In genomic region chr13:94712812-94713555, GRCh38 we compare ENCODE assay signal across 8 cellular contexts. TPM values are rescaled to one million over a fixed set of nuclear protein-coding genes. Genes with fewer than 3 reads are reported as not detected.
DNase-seq lines count a peak whose midpoint lies in the region; ATAC-seq, FAIRE-seq and TF ChIP-seq lines count a peak whose summit lies in the region.

No MANE protein-coding gene starts in this region.

- H3K4me1 ChIP-seq in KMS-11 (ENCODE audit: low read depth, poor library complexity, severe bottlenecking) (no peaks in the 10 kb centered on the region), HepG2 (ENCODE audit: insufficient read depth, low read length) (no peaks in the 10 kb centered on the region), thoracic aorta (ENCODE audit: control insufficient read depth in 1 of 2, low read depth in 2 of 2) (peaks cover 15 to 27% of the 10 kb centered on the region in 2 donors)

- TF ChIP-seq EP300 in HepG2 (IDR thresholded peaks at IDR 0.05; ENCODE audit: low read depth in 2 of 2, low read length in 2 of 2) (no peak), HepG2 (CRISPR knock-in tag; IDR thresholded peaks at IDR 0.05; ENCODE audit: borderline replicate concordance) (no peak)

- TF ChIP-seq CTCF in KMS-11 (conservative IDR thresholded peaks at IDR 0.05; ENCODE audit: low read depth, low read length) (no peak), brain microvascular endothelial cell (IDR thresholded peaks at IDR 0.05; ENCODE audit: low read depth, low read length, missing control alignments) (no peak), HepG2 (CRISPR knock-in tag; IDR thresholded peaks at IDR 0.05) (no peak), thoracic aorta (IDR thresholded peaks at IDR 0.05) (no peak)

- POLR2A ChIA-PET in HepG2 (lab: Yijun Ruan, JAX), result no interaction called here

- H4K20me1 ChIP-seq in KMS-11 (ENCODE audit: insufficient read depth) (no peaks in the 10 kb centered on the region), HepG2 (ENCODE audit: insufficient read depth, low read length) (no peaks in the 10 kb centered on the region)

- CTCF ChIA-PET in HepG2 (lab: Yijun Ruan, JAX; ENCODE audit: low intra/inter-chr PET ratio, low total read pairs), result no interaction called here

- DNase-seq in D341Med (ENCODE audit: low spot score) (peak; percentile 74), brain microvascular endothelial cell (no peak), HepG2 (ENCODE audit: low spot score) (no peak), thoracic aorta (ENCODE audit: low spot score) (no peak), NCI-H446 (lab: John Stamatoyannopoulos, UW) (no peak)

- FAIRE-seq in HepG2 (lab: Jason Lieb, UNC), result no peak

- peak overlapping the region; percentile 69; the same call in 1 of the 2 replicates for H3K9ac ChIP-seq in KMS-11
- no peak overlapping the region for H3K9ac ChIP-seq in HepG2 (ENCODE audit: insufficient read depth, low read depth, low read length)

- ATAC-seq in HepG2 (peak; percentile 61), thoracic aorta (ENCODE audit: insufficient number of reproducible peaks, low FRiP score, low read depth) (no peak), GM18873 (IDR thresholded peaks at IDR 0.05; ENCODE audit: low FRiP score, unreplicated experiment) (no peak), GM21619 (IDR thresholded peaks at IDR 0.05; ENCODE audit: unreplicated experiment) (no peak)

- H3K79me2 ChIP-seq in KMS-11 (ENCODE audit: insufficient read depth, low read depth) (no peaks in the 10 kb centered on the region), HepG2 (ENCODE audit: insufficient read depth, low read length) (no peaks in the 10 kb centered on the region)

- H3K27ac ChIP-seq in KMS-11, result peak overlapping the region; percentile 58
- H3K27ac ChIP-seq in brain microvascular endothelial cell, result no peak overlapping the region
- no peak overlapping the region for H3K27ac ChIP-seq in HepG2 (ENCODE audit: extremely low read length, insufficient read depth, low read length)
- H3K27ac ChIP-seq in thoracic aorta, result no peak overlapping the region

- no peak overlapping the region for H3K4me3 ChIP-seq in KMS-11 (IDR thresholded peaks at IDR 0.05; ENCODE audit: insufficient read depth, low read depth, low read length)
- peak overlapping the region; percentile 15 for H3K4me3 ChIP-seq in brain microvascular endothelial cell (ENCODE audit: low read depth, low read length)
- no peak overlapping the region for H3K4me3 ChIP-seq in HepG2 (replicated peaks in 1 of 3; ENCODE audit: insufficient read depth in 1 of 3, low read depth in 2 of 3, low read length in 3 of 3)
- H3K4me3 ChIP-seq in thoracic aorta, result peak overlapping the region; percentile 60

- H2AFZ ChIP-seq in KMS-11 (ENCODE audit: low read depth) (peak overlapping the region; percentile 61), HepG2 (ENCODE audit: low read length) (no peak overlapping the region)

- no peak for TF ChIP-seq RAD21 in HepG2 (CRISPR knock-in tag; IDR thresholded peaks at IDR 0.05)

- H3K4me2 ChIP-seq in KMS-11 (peak overlapping the region; percentile 43; the same call in 1 of the 2 replicates), HepG2 (ENCODE audit: low read depth, low read length) (no peak overlapping the region)

- BruUV-seq in HepG2 (replicated peaks; lab: Mats Ljungman, UMichigan), result no TSS peak

- in situ Hi-C loops in brain microvascular endothelial cell (cut with HindIII; ENCODE audit: low pct_ligation_motif_present, low sequenced_read_pairs) (no loop called here), HepG2 (cut with HindIII; ENCODE audit: extremely low pct_ligation_motif_present, low pct_unique_long_range_greater_than_20kb) (no loop called here)

- H3K27me3 ChIP-seq in KMS-11 (ENCODE audit: insufficient read depth, low read depth), result no peaks in the 10 kb centered on the region
- peaks cover 65% of the 10 kb centered on the region for H3K27me3 ChIP-seq in brain microvascular endothelial cell (replicated peaks)
- peaks cover 4 to 58% of the 10 kb centered on the region in 2 experiments; a peak in 4 of 5 replicates for H3K27me3 ChIP-seq in HepG2 (ENCODE audit: control insufficient read depth in 1 of 2, insufficient read depth in 2 of 2, low read length in 2 of 2)
- H3K27me3 ChIP-seq in thoracic aorta (replicated peaks; ENCODE audit: insufficient read depth), result peaks cover 37% of the 10 kb centered on the region

- TF ChIP-seq POLR2A in HepG2 (IDR thresholded peaks at IDR 0.05; ENCODE audit: insufficient read depth in 1 of 2, low read depth in 2 of 2, low read length in 2 of 2), result no peak

- H3K9me3 ChIP-seq in HepG2 (ENCODE audit: low read length) (no peaks in the 10 kb centered on the region), thoracic aorta (no peaks in the 10 kb centered on the region)

- WGBS in HepG2 (ENCODE audit: low lambda C conversion rate), result 4% methylated on average over 18 of the region's 79 CpGs

- intact Hi-C loops in HepG2 (cut with micrococcal nuclease; ENCODE audit: unreplicated experiment), result loop anchor here (5.0 kb wide), 1 partner anchor 36 kb away; no protein-coding TSS in a partner anchor

- no peaks in the 10 kb centered on the region for H3K36me3 ChIP-seq in KMS-11 (ENCODE audit: insufficient read depth)
- H3K36me3 ChIP-seq in brain microvascular endothelial cell (replicated peaks), result no peaks in the 10 kb centered on the region
- H3K36me3 ChIP-seq in HepG2 (replicated peaks in 1 of 2; ENCODE audit: control insufficient read depth in 1 of 2, insufficient read depth in 2 of 2, low read length in 2 of 2), result no peaks in the 10 kb centered on the region
- H3K36me3 ChIP-seq in thoracic aorta, result no peaks in the 10 kb centered on the region

TF ChIP-seq in HepG2, 621 proteins besides CTCF, POLR2A, EP300 and RAD21:
- TF ChIP-seq TAF15 (IDR thresholded peaks at IDR 0.05; ENCODE audit: low read depth, low read length, poor library complexity, severe bottlenecking) (no peak), ZNF704 (CRISPR knock-in tag; IDR thresholded peaks at IDR 0.05; ENCODE audit: borderline replicate concordance) (no peak), MXI1 (IDR thresholded peaks at IDR 0.05; ENCODE audit: borderline replicate concordance, low read depth, low read length) (no peak), ZNF503 (CRISPR knock-in tag; IDR thresholded peaks at IDR 0.05) (no peak), MAFG (CRISPR knock-in tag; IDR thresholded peaks at IDR 0.05) (no peak), KDM4B (CRISPR knock-in tag; IDR thresholded peaks at IDR 0.05) (no peak), ARID2 (CRISPR knock-in tag; IDR thresholded peaks at IDR 0.05; ENCODE audit: borderline replicate concordance) (no peak), EZH2 (conservative IDR thresholded peaks at IDR 0.05; ENCODE audit: low read depth, low read length) (0 out of 2 replicates have a peak, but pooled peaks have one; percentile 32)

RNA-seq across cellular contexts. Expression of gene SOX21, which starts 0.6 kb away (rescaled TPM):
- not detected in 2 replicates for total RNA-seq in HepG2 (2016; rRNA removed; fragmentation: Illumina TruSeq; extraction: Trizol)
- total RNA-seq in HepG2 (2016; cell fraction: cytosol; rRNA removed; fragmentation: Illumina TruSeq; extraction: Trizol; ENCODE audit: low read depth), result not detected in 2 replicates
- total RNA-seq in HepG2 (2016; cell fraction: insoluble cytoplasmic fraction; rRNA removed; fragmentation: Illumina TruSeq; extraction: Trizol), result not detected in 2 replicates
- total RNA-seq in HepG2 (2016; cell fraction: membrane; rRNA removed; fragmentation: Illumina TruSeq; extraction: Trizol), result not detected in 2 replicates
- not detected in 2 replicates for total RNA-seq in HepG2 (2016; cell fraction: nucleus; rRNA removed; fragmentation: Illumina TruSeq; extraction: Trizol)
- not detected in 2 replicates for polyA plus RNA-seq in HepG2 (2011; rRNA removed)
- polyA plus RNA-seq in HepG2 (2011; cell fraction: cytosol; rRNA removed), result not detected in 2 replicates
- polyA plus RNA-seq in HepG2 (2011; cell fraction: nucleus; rRNA removed), result not detected in 2 replicates
- not detected in 2 replicates for polyA plus RNA-seq in HepG2 (2012)
- polyA plus RNA-seq in HepG2 (2016; cell fraction: cytosol; fragmentation: Illumina TruSeq; extraction: Trizol; ENCODE audit: low read depth), result not detected in 2 replicates
- not detected in 2 replicates for polyA plus RNA-seq in HepG2 (2016; cell fraction: insoluble cytoplasmic fraction; fragmentation: Illumina TruSeq; extraction: Trizol; ENCODE audit: low read depth)
- polyA plus RNA-seq in HepG2 (2016; cell fraction: membrane; fragmentation: Illumina TruSeq; extraction: Trizol; ENCODE audit: low read depth), result not detected in 2 replicates
- not detected in 2 replicates for polyA plus RNA-seq in HepG2 (2016; cell fraction: nucleus; fragmentation: Illumina TruSeq; extraction: Trizol; ENCODE audit: insufficient read depth, low read depth)
- not detected in 2 replicates for polyA minus RNA-seq in HepG2 (2011; rRNA and poly(A)+ RNA removed; ENCODE audit: low replicate concordance)
- polyA minus RNA-seq in HepG2 (2011; cell fraction: cytosol; rRNA and poly(A)+ RNA removed), result not detected in 2 replicates
- not detected in 2 replicates for polyA minus RNA-seq in HepG2 (2011; cell fraction: nucleus; rRNA and poly(A)+ RNA removed)
- total RNA-seq in thoracic aorta, result under 1 TPM in 1 of 2 donors, not detected in 1; 0.28 TPM

Comparison
In these comparisons a context has a peak if more than half of its experiments do, and no peak if none do; other contexts are left out.
1. H3K4me3 ChIP-seq: peak in brain microvascular endothelial cell (single experiment) and thoracic aorta (single experiment); none in KMS-11 (single experiment) and HepG2 (0 of 3).